ENCODE assay signal across 29 cellular contexts in the genomic region with DNA sequence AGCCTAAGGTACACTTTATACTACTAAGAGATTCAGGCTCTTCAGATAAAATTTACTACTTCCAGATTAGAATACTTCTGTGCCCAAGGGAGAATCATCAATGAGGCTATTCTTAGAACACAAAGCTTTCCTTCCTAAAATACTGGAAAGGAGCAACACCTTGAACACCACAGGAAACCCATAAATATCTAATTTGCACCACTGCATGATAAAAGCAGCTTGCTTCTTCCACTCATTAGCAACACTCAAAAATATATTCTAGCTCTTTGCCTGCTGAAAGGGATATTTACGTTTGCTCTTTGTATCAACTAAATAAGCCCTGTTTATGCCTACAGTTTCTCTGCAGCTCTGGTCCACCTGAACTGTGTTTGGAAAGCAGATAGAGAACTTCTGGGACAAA.
"Had no signal": no experiment of that assay in that cellular context is flagged by ENCODE, and none has a peak within 500 bp of the region (broad histone marks: within the 10 kb centered on the region; RNA-seq: fewer than 3 reads in every experiment).

No MANE protein-coding gene starts in this region.

- H3K9me3 ChIP-seq: esophagus squamous epithelium, lower lobe of right lung, ovary, psoas muscle, testis had no signal

- H3K36me3 ChIP-seq: esophagus squamous epithelium, heart right ventricle, lower lobe of right lung, ovary, sigmoid colon, tibial artery had no signal

- H3K27me3 Mint-ChIP-seq: type B pancreatic cell had no signal

- H3K4me3 Mint-ChIP-seq: natural killer cell; stimulated activated effector memory CD8-positive, alpha-beta T cell treated with anti-CD3 and anti-CD28 coated beads, Interleukin-12 subunit alpha, Interleukin-12 subunit beta, amount 100 ng/mL, for 72 hours; type B pancreatic cell had no signal

- H3K27me3 ChIP-seq: esophagus squamous epithelium, heart right ventricle, ovary, sigmoid colon, testis, tibial artery had no signal

- H3K4me1 Mint-ChIP-seq: natural killer cell; stimulated activated effector memory CD8-positive, alpha-beta T cell treated with anti-CD3 and anti-CD28 coated beads, Interleukin-12 subunit alpha, Interleukin-12 subunit beta, amount 100 ng/mL, for 72 hours had no signal

- H3K36me3 Mint-ChIP-seq: stimulated activated effector memory CD8-positive, alpha-beta T cell treated with anti-CD3 and anti-CD28 coated beads, Interleukin-12 subunit alpha, Interleukin-12 subunit beta, amount 100 ng/mL, for 72 hours; type B pancreatic cell had no signal

- DNase-seq: dermis blood vessel endothelial cell; effector memory CD4-positive, alpha-beta T cell; erythroblast; esophagus squamous epithelium; foreskin melanocyte; glutamatergic neuron; heart right ventricle; hippocampal formation; islet precursor cell; kidney glomerular epithelial cell; left colon; left ventricle myocardium superior; lower lobe of right lung; natural killer cell; occipital lobe; ovary; posterior cingulate gyrus; psoas muscle; right cardiac atrium; sigmoid colon; stimulated activated CD4-positive, alpha-beta T cell treated with anti-CD3 and anti-CD28 coated beads, Interleukin-2, amount 100 ng/mL, for 24 hours; stimulated activated CD4-positive, alpha-beta T cell treated with anti-CD3 and anti-CD28 coated beads, Interleukin-4, amount 100 ng/mL, for 24 hours; stimulated activated naive CD8-positive, alpha-beta T cell treated with anti-CD3 and anti-CD28 coated beads, Interleukin-15, Interleukin-2, amounts not matched to agents 100 U/mL and 50 U/mL, for 24 hours; substantia nigra; testis; tibial artery had no signal

- H3K4me1 ChIP-seq: esophagus squamous epithelium, heart right ventricle, lower lobe of right lung, psoas muscle, sigmoid colon, testis, tibial artery had no signal

- H3K27ac Mint-ChIP-seq: natural killer cell; stimulated activated effector memory CD8-positive, alpha-beta T cell treated with anti-CD3 and anti-CD28 coated beads, Interleukin-12 subunit alpha, Interleukin-12 subunit beta, amount 100 ng/mL, for 72 hours; type B pancreatic cell had no signal

- ATAC-seq: heart right ventricle; left colon; left ventricle myocardium superior; lower lobe of right lung; natural killer cell; psoas muscle; right cardiac atrium; stimulated activated effector memory CD8-positive, alpha-beta T cell treated with anti-CD3 and anti-CD28 coated beads, Interleukin-12 subunit alpha, Interleukin-12 subunit beta, amount 100 ng/mL, for 72 hours; stimulated activated naive CD8-positive, alpha-beta T cell treated with anti-CD3 and anti-CD28 coated beads, Interleukin-15, Interleukin-2, amounts not matched to agents 100 U/mL and 50 U/mL, for 24 hours had no signal

- H3K27ac ChIP-seq: coronary artery, esophagus squamous epithelium, heart right ventricle, lower lobe of right lung, ovary, psoas muscle, sigmoid colon, testis, tibial artery had no signal

- H3K4me3 ChIP-seq: coronary artery, esophagus squamous epithelium, heart right ventricle, lower lobe of right lung, ovary, psoas muscle, sigmoid colon, testis, tibial artery had no signal
